24 cellular contexts compared by ENCODE assay signal in genomic region chr2:60502123-60502522, GRCh38. TPM values are rescaled to one million over a fixed set of nuclear protein-coding genes. Genes with fewer than 3 reads are reported as not detected.
A peak's percentile ranks its signal among the peaks of the same experiment; 100 is the strongest.
DNase-seq lines count a peak whose midpoint lies in the region; ATAC-seq and TF ChIP-seq lines count a peak whose summit lies in the region.
"Had no signal": no experiment of that assay in that cellular context is flagged by ENCODE, and none has a peak within 500 bp of the region (broad histone marks: within the 10 kb centered on the region; RNA-seq: fewer than 3 reads in every experiment).

No MANE protein-coding gene starts in this region.

- no peak for ATAC-seq in stimulated activated naive CD8-positive, alpha-beta T cell treated with anti-CD3 and anti-CD28 coated beads, Interleukin-15, Interleukin-2, amounts not matched to agents 100 U/mL and 50 U/mL, for 24 hours
- ATAC-seq in GM18505 (IDR thresholded peaks at IDR 0.05; ENCODE audit: unreplicated experiment): no peak
- ATAC-seq: Panc1 had no signal

- no peaks in the 10 kb centered on the region for H3K36me3 Mint-ChIP-seq in stimulated activated naive CD8-positive, alpha-beta T cell treated with anti-CD3 and anti-CD28 coated beads, Interleukin-15, Interleukin-2, amounts not matched to agents 100 ng/mL and 50 ng/mL, for 24 hours (ENCODE audit: low read depth)
- no peaks in the 10 kb centered on the region for H3K36me3 Mint-ChIP-seq in nephron progenitor cell (ENCODE audit: low read depth)
- H3K36me3 Mint-ChIP-seq: CD4-positive, CD25-positive, alpha-beta regulatory T cell had no signal

- DNase-seq in stimulated activated naive CD8-positive, alpha-beta T cell treated with anti-CD3 and anti-CD28 coated beads, Interleukin-15, Interleukin-2, amounts not matched to agents 100 U/mL and 50 U/mL, for 24 hours: no peak
- DNase-seq in nephron progenitor cell (no peak), NCI-H1417 treated with DMSO at 0.1 percent for 48 hours (lab: John Stamatoyannopoulos, UW) (no peak), mucosa of gallbladder (ENCODE audit: low spot score) (no peak), A172 (ENCODE audit: low spot score) (no peak)
- DNase-seq: CD4-positive, CD25-positive, alpha-beta regulatory T cell; GM23248; H9; HFFc6; KBM-7; MM.1S; NCI-H1048; NCI-H1436 treated with DMSO at 0.1 percent for 48 hours; NCI-H2081; NCI-H2171; NCI-H345; NCI-H526 treated with DMSO at 0.1 percent for 48 hours; NK-92 treated with Interleukin-12 subunit alpha and Interleukin-12 subunit beta, amount 100 ng/mL, for 24 hours; SIG-M5; SK-N-SH had no signal

- peak overlapping the region; percentile 58 for H3K27ac Mint-ChIP-seq in stimulated activated naive CD8-positive, alpha-beta T cell treated with anti-CD3 and anti-CD28 coated beads, Interleukin-15, Interleukin-2, amounts not matched to agents 100 ng/mL and 50 ng/mL, for 24 hours
- H3K27ac Mint-ChIP-seq in nephron progenitor cell: peak overlapping the region; percentile 42
- H3K27ac Mint-ChIP-seq: HFFc6 had no signal

- H3K9me3 Mint-ChIP-seq in stimulated activated naive CD8-positive, alpha-beta T cell treated with anti-CD3 and anti-CD28 coated beads, Interleukin-15, Interleukin-2, amounts not matched to agents 100 ng/mL and 50 ng/mL, for 24 hours: no peaks in the 10 kb centered on the region
- H3K9me3 Mint-ChIP-seq in nephron progenitor cell: no peaks in the 10 kb centered on the region
- H3K9me3 Mint-ChIP-seq: CD4-positive, CD25-positive, alpha-beta regulatory T cell; H9; HFFc6 had no signal

- no peak overlapping the region for H3K4me3 Mint-ChIP-seq in stimulated activated naive CD8-positive, alpha-beta T cell treated with anti-CD3 and anti-CD28 coated beads, Interleukin-15, Interleukin-2, amounts not matched to agents 100 ng/mL and 50 ng/mL, for 24 hours
- no peak overlapping the region for H3K4me3 Mint-ChIP-seq in nephron progenitor cell
- H3K4me3 Mint-ChIP-seq: CD4-positive, CD25-positive, alpha-beta regulatory T cell; H9; HFFc6 had no signal

- peaks cover 17% of the 10 kb centered on the region for H3K4me1 Mint-ChIP-seq in stimulated activated naive CD8-positive, alpha-beta T cell treated with anti-CD3 and anti-CD28 coated beads, Interleukin-15, Interleukin-2, amounts not matched to agents 100 ng/mL and 50 ng/mL, for 24 hours (ENCODE audit: low read depth)
- peaks cover 56% of the 10 kb centered on the region for H3K4me1 Mint-ChIP-seq in nephron progenitor cell
- H3K4me1 Mint-ChIP-seq: CD4-positive, CD25-positive, alpha-beta regulatory T cell had no signal

- H3K9me3 ChIP-seq in endocrine pancreas (ENCODE audit: control insufficient read depth, low read length): no peaks in the 10 kb centered on the region
- H3K9me3 ChIP-seq: SK-N-SH had no signal

- H3K4me3 ChIP-seq in endocrine pancreas (ENCODE audit: control insufficient read depth, insufficient read depth, low read length): peak overlapping the region; percentile 15
- H3K4me3 ChIP-seq: GM23248 had no signal

- no peak for TF ChIP-seq POLR2A in GM18505 (IDR thresholded peaks at IDR 0.05; ENCODE audit: borderline replicate concordance, extremely low read depth, insufficient read depth, insufficient read length)

- no peaks in the 10 kb centered on the region for H3K4me1 ChIP-seq in endocrine pancreas (ENCODE audit: control insufficient read depth, insufficient read depth, low read length)

- no peaks in the 10 kb centered on the region for H3K36me3 ChIP-seq in endocrine pancreas (ENCODE audit: control insufficient read depth, insufficient read depth, low read length)

- no peaks in the 10 kb centered on the region for H3K27me3 ChIP-seq in endocrine pancreas (ENCODE audit: control insufficient read depth, insufficient read depth, low read length)

- no peak overlapping the region for H3K9ac ChIP-seq in endocrine pancreas (ENCODE audit: control insufficient read depth, insufficient read depth, low read length)
- H3K9ac ChIP-seq: GM23248, SK-N-SH had no signal

- no peak for TF ChIP-seq CTCF in nephron progenitor cell (IDR thresholded peaks at IDR 0.05)

- H3K27me3 Mint-ChIP-seq in stimulated activated naive CD8-positive, alpha-beta T cell treated with anti-CD3 and anti-CD28 coated beads, Interleukin-15, Interleukin-2, amounts not matched to agents 100 ng/mL and 50 ng/mL, for 24 hours: no peaks in the 10 kb centered on the region
- no peaks in the 10 kb centered on the region for H3K27me3 Mint-ChIP-seq in nephron progenitor cell (ENCODE audit: low read depth, poor library complexity)

RNA-seq across cellular contexts. Expression of gene BCL11A, which starts 51.3 kb away (rescaled TPM):
- total RNA-seq in mucosa of gallbladder: 21.3 TPM
- not detected in 2 replicates for total RNA-seq in A172 (2014; rRNA removed; shearing (Covaris generic))

Comparison
In these comparisons a context has a peak if more than half of its experiments do, and no peak if none do; other contexts are left out.
1. RNA of gene BCL11A, which starts 51.3 kb away (total RNA-seq): 21.3 TPM in mucosa of gallbladder (single experiment); not detected in A172; every median in the first group is over 10 times any median in the second.